1 cellular context compared by ENCODE assay signal in the genomic region with DNA sequence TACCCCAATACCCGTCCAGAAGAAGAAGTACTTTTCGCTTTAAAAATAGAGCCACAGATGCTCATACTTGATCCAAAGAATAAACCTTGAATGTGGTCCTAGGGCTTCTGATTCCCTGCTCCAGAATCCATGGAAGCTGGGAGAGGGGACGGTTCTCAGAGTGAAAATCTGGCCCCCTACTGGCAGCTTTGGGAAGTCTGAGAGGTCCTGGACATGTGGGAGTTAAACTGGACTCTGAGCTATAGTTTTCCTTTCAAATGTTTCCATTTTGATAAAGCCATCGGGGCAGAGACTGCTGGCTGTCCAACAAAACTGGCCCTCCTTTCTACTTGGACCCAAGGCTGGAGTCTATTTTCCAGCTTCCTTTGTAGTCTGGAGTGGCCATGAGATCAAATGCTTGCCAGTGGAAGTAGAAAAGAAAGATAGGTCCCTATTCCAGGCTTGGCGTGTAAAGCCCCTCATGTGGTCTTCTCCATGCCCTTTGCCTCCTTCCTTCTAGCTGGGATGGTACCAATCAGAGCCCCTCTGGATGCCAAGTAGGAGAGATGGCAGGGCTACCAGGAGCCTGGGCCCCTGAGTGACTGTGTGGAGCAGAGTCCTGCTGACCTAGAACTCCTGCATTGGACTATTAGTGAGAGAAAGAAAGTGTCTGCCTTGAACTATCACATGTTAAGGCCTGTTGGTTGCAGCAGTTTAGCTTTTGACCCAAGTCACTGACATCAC.
TF ChIP-seq lines count a peak whose summit lies in the region.

No MANE protein-coding gene starts in this region.

TF ChIP-seq in HepG2, 621 proteins besides CTCF, POLR2A, EP300 and RAD21 (continued from another document and continues in another):
- TF ChIP-seq, protein P1, sequence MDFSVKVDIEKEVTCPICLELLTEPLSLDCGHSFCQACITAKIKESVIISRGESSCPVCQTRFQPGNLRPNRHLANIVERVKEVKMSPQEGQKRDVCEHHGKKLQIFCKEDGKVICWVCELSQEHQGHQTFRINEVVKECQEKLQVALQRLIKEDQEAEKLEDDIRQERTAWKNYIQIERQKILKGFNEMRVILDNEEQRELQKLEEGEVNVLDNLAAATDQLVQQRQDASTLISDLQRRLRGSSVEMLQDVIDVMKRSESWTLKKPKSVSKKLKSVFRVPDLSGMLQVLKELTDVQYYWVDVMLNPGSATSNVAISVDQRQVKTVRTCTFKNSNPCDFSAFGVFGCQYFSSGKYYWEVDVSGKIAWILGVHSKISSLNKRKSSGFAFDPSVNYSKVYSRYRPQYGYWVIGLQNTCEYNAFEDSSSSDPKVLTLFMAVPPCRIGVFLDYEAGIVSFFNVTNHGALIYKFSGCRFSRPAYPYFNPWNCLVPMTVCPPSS (IDR thresholded peaks at IDR 0.05), result no peak
- TF ChIP-seq, protein P2, sequence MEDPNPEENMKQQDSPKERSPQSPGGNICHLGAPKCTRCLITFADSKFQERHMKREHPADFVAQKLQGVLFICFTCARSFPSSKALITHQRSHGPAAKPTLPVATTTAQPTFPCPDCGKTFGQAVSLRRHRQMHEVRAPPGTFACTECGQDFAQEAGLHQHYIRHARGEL (CRISPR knock-in tag; IDR thresholded peaks at IDR 0.05), result no peak
- TF ChIP-seq RARG (CRISPR knock-in tag; IDR thresholded peaks at IDR 0.05; ENCODE audit: low read depth) (no peak), CC2D1A (CRISPR knock-in tag; IDR thresholded peaks at IDR 0.05) (0 out of 2 replicates have a peak, but pooled peaks have one; percentile 23), EHMT2 (IDR thresholded peaks at IDR 0.05; ENCODE audit: borderline replicate concordance, low read depth, low read length) (peak; percentile 71; the same call in 1 of the 2 replicates), SRSF4 (IDR thresholded peaks at IDR 0.05; ENCODE audit: low read depth, low read length, poor library complexity, severe bottlenecking) (no peak), ATRX (CRISPR knock-in tag; IDR thresholded peaks at IDR 0.05; ENCODE audit: borderline replicate concordance) (no peak), MATR3 (CRISPR knock-in tag; IDR thresholded peaks at IDR 0.05) (no peak), SRSF9 (IDR thresholded peaks at IDR 0.05; ENCODE audit: borderline replicate concordance, insufficient read depth, low read depth, low read length, poor library complexity, severe bottlenecking) (no peak), SP4 (CRISPR knock-in tag; IDR thresholded peaks at IDR 0.05) (no peak), RNF2 (conservative IDR thresholded peaks at IDR 0.05; ENCODE audit: low read depth) (no peak), ZMYM2 (CRISPR knock-in tag; IDR thresholded peaks at IDR 0.05) (peak; percentile 61; the same call in 1 of the 2 replicates), TSC22D2 (CRISPR knock-in tag; IDR thresholded peaks at IDR 0.05; ENCODE audit: borderline replicate concordance) (no peak), ZNF205 (CRISPR knock-in tag; IDR thresholded peaks at IDR 0.05) (no peak), ZMAT3 (CRISPR knock-in tag; conservative IDR thresholded peaks at IDR 0.05) (no peak), HNF4A (CRISPR knock-in tag; IDR thresholded peaks at IDR 0.05) (peak; percentile 77), ARID2 (CRISPR knock-in tag; IDR thresholded peaks at IDR 0.05; ENCODE audit: borderline replicate concordance) (no peak), ZNF44 (CRISPR knock-in tag; IDR thresholded peaks at IDR 0.05) (no peak), ZNF782 (CRISPR knock-in tag; IDR thresholded peaks at IDR 0.05; ENCODE audit: borderline replicate concordance) (no peak), ZFP37 (CRISPR knock-in tag; IDR thresholded peaks at IDR 0.05; ENCODE audit: borderline replicate concordance) (no peak), ZNF10 (CRISPR knock-in tag; IDR thresholded peaks at IDR 0.05; ENCODE audit: borderline replicate concordance, low read depth) (no peak), TCF7L2 (IDR thresholded peaks at IDR 0.05; ENCODE audit: low read depth, low read length) (no peak), MBD4 (IDR thresholded peaks at IDR 0.05; ENCODE audit: borderline replicate concordance, low read length) (no peak), ZNF460 (CRISPR knock-in tag; IDR thresholded peaks at IDR 0.05; ENCODE audit: borderline replicate concordance) (no peak), ZBTB7B (CRISPR knock-in tag; IDR thresholded peaks at IDR 0.05) (no peak), SMC3 (IDR thresholded peaks at IDR 0.05; ENCODE audit: low read length) (peak; percentile 72), ZNF501 (CRISPR knock-in tag; IDR thresholded peaks at IDR 0.05) (0 out of 2 replicates have a peak, but pooled peaks have one; percentile 31), ZNF446 (CRISPR knock-in tag; IDR thresholded peaks at IDR 0.05) (no peak), ZNF737 (CRISPR knock-in tag; IDR thresholded peaks at IDR 0.05; ENCODE audit: borderline replicate concordance) (no peak), PAWR (CRISPR knock-in tag; IDR thresholded peaks at IDR 0.05; ENCODE audit: borderline replicate concordance) (no peak), ATM (IDR thresholded peaks at IDR 0.05; ENCODE audit: borderline replicate concordance) (no peak), FOXC1 (CRISPR knock-in tag; IDR thresholded peaks at IDR 0.05; ENCODE audit: borderline replicate concordance) (0 out of 2 replicates have a peak, but pooled peaks have one; percentile 25), FOXO1 (CRISPR knock-in tag; IDR thresholded peaks at IDR 0.05) (no peak), SIN3B (IDR thresholded peaks at IDR 0.05; ENCODE audit: low read length) (no peak), ZFP62 (CRISPR knock-in tag; IDR thresholded peaks at IDR 0.05) (no peak), ZNF644 (CRISPR knock-in tag; IDR thresholded peaks at IDR 0.05; ENCODE audit: low read depth) (peak; percentile 40; the same call in 1 of the 2 replicates), SAP130 (CRISPR knock-in tag; IDR thresholded peaks at IDR 0.05; ENCODE audit: low read depth) (peak; percentile 23; the same call in 1 of the 2 replicates), RBM39 (IDR thresholded peaks at IDR 0.05; ENCODE audit: low read depth, low read length, poor library complexity, severe bottlenecking) (no peak), ZSCAN29 (CRISPR knock-in tag; conservative IDR thresholded peaks at IDR 0.05) (no peak), IRF2 (CRISPR knock-in tag; IDR thresholded peaks at IDR 0.05) (no peak), ZNF672 (CRISPR knock-in tag; IDR thresholded peaks at IDR 0.05) (no peak)
- TF ChIP-seq, protein P3, sequence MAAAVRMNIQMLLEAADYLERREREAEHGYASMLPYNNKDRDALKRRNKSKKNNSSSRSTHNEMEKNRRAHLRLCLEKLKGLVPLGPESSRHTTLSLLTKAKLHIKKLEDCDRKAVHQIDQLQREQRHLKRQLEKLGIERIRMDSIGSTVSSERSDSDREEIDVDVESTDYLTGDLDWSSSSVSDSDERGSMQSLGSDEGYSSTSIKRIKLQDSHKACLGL (CRISPR knock-in tag; IDR thresholded peaks at IDR 0.05), result no peak
- TF ChIP-seq, protein P4, sequence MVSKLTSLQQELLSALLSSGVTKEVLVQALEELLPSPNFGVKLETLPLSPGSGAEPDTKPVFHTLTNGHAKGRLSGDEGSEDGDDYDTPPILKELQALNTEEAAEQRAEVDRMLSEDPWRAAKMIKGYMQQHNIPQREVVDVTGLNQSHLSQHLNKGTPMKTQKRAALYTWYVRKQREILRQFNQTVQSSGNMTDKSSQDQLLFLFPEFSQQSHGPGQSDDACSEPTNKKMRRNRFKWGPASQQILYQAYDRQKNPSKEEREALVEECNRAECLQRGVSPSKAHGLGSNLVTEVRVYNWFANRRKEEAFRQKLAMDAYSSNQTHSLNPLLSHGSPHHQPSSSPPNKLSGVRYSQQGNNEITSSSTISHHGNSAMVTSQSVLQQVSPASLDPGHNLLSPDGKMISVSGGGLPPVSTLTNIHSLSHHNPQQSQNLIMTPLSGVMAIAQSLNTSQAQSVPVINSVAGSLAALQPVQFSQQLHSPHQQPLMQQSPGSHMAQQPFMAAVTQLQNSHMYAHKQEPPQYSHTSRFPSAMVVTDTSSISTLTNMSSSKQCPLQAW (CRISPR knock-in tag; IDR thresholded peaks at IDR 0.05), result 0 out of 2 replicates have a peak, but pooled peaks have one; percentile 12
- TF ChIP-seq, protein P5, sequence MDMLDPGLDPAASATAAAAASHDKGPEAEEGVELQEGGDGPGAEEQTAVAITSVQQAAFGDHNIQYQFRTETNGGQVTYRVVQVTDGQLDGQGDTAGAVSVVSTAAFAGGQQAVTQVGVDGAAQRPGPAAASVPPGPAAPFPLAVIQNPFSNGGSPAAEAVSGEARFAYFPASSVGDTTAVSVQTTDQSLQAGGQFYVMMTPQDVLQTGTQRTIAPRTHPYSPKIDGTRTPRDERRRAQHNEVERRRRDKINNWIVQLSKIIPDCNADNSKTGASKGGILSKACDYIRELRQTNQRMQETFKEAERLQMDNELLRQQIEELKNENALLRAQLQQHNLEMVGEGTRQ (IDR thresholded peaks at IDR 0.05; ENCODE audit: low read depth, low read length), result no peak
- TF ChIP-seq, protein P5 (CRISPR knock-in tag; IDR thresholded peaks at IDR 0.05; ENCODE audit: borderline replicate concordance), result no peak
- TF ChIP-seq, protein P6, sequence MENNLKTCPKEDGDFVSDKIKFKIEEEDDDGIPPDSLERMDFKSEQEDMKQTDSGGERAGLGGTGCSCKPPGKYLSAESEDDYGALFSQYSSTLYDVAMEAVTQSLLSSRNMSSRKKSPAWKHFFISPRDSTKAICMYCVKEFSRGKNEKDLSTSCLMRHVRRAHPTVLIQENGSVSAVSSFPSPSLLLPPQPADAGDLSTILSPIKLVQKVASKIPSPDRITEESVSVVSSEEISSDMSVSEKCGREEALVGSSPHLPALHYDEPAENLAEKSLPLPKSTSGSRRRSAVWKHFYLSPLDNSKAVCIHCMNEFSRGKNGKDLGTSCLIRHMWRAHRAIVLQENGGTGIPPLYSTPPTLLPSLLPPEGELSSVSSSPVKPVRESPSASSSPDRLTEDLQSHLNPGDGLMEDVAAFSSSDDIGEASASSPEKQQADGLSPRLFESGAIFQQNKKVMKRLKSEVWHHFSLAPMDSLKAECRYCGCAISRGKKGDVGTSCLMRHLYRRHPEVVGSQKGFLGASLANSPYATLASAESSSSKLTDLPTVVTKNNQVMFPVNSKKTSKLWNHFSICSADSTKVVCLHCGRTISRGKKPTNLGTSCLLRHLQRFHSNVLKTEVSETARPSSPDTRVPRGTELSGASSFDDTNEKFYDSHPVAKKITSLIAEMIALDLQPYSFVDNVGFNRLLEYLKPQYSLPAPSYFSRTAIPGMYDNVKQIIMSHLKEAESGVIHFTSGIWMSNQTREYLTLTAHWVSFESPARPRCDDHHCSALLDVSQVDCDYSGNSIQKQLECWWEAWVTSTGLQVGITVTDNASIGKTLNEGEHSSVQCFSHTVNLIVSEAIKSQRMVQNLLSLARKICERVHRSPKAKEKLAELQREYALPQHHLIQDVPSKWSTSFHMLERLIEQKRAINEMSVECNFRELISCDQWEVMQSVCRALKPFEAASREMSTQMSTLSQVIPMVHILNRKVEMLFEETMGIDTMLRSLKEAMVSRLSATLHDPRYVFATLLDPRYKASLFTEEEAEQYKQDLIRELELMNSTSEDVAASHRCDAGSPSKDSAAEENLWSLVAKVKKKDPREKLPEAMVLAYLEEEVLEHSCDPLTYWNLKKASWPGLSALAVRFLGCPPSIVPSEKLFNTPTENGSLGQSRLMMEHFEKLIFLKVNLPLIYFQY (CRISPR knock-in tag; IDR thresholded peaks at IDR 0.05; ENCODE audit: borderline replicate concordance), result no peak
- TF ChIP-seq, protein P7, sequence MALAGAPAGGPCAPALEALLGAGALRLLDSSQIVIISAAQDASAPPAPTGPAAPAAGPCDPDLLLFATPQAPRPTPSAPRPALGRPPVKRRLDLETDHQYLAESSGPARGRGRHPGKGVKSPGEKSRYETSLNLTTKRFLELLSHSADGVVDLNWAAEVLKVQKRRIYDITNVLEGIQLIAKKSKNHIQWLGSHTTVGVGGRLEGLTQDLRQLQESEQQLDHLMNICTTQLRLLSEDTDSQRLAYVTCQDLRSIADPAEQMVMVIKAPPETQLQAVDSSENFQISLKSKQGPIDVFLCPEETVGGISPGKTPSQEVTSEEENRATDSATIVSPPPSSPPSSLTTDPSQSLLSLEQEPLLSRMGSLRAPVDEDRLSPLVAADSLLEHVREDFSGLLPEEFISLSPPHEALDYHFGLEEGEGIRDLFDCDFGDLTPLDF (CRISPR knock-in tag; IDR thresholded peaks at IDR 0.05), result no peak
- TF ChIP-seq, protein P8, sequence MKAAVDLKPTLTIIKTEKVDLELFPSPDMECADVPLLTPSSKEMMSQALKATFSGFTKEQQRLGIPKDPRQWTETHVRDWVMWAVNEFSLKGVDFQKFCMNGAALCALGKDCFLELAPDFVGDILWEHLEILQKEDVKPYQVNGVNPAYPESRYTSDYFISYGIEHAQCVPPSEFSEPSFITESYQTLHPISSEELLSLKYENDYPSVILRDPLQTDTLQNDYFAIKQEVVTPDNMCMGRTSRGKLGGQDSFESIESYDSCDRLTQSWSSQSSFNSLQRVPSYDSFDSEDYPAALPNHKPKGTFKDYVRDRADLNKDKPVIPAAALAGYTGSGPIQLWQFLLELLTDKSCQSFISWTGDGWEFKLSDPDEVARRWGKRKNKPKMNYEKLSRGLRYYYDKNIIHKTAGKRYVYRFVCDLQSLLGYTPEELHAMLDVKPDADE (CRISPR knock-in tag; IDR thresholded peaks at IDR 0.05), result no peak
